29 cellular contexts compared by ENCODE assay signal in genomic region chr12:20510811-20511210, GRCh38.
"Had no signal": no experiment of that assay in that cellular context is flagged by ENCODE, and none has a peak within 500 bp of the region (broad histone marks: within the 10 kb centered on the region; RNA-seq: fewer than 3 reads in every experiment).

No MANE protein-coding gene starts in this region.

- DNase-seq: activated B cell treated with CpG ODN at 0.5 μM for 24 hours; activated CD4-positive, alpha-beta memory T cell treated with anti-CD3 and anti-CD28 coated beads for 36 hours; activated CD4-positive, alpha-beta T cell treated with anti-CD3 and anti-CD28 coated beads for 4 hours; activated CD4-positive, alpha-beta T cell treated with anti-CD3 and anti-CD28 coated beads, Interleukin-2, amount 10 ng/mL, durations not matched to agents 24 days and 14 days; activated CD4-positive, alpha-beta T cell treated with anti-CD3 and anti-CD28 coated beads, Interleukin-2, amount 50 U/mL, for 1 hour; activated CD4-positive, alpha-beta T cell treated with anti-CD3 and anti-CD28 coated beads, Interleukin-2, amount 50 U/mL, for 4 hours; activated CD4-positive, CD25-positive, alpha-beta regulatory T cell treated with anti-CD3 and anti-CD28 coated beads, Interleukin-2, amount 50 U/mL, for 72 hours; activated CD8-positive, alpha-beta memory T cell treated with anti-CD3 and anti-CD28 coated beads for 24 hours; activated CD8-positive, alpha-beta memory T cell treated with anti-CD3 and anti-CD28 coated beads, Interleukin-2, amount 10 ng/mL, durations not matched to agents 7 days and 5 days; activated CD8-positive, alpha-beta memory T cell treated with anti-CD3 and anti-CD28 coated beads, Interleukin-2, amount 50 U/mL, for 48 hours; activated CD8-positive, alpha-beta T cell treated with anti-CD3 and anti-CD28 coated beads, Interleukin-2, amount 10 ng/mL, durations not matched to agents 7 days and 5 days; activated effector memory CD4-positive, alpha-beta T cell treated with Interleukin-2 at 50 U/mL for 16 hours; activated gamma-delta T cell; activated naive CD4-positive, alpha-beta T cell treated with anti-CD3 and anti-CD28 coated beads, Interleukin-2, amount 10 ng/mL, durations not matched to agents 7 days and 5 days; activated naive CD4-positive, alpha-beta T cell treated with Interleukin-2 at 50 U/mL for 16 hours; activated naive CD8-positive, alpha-beta T cell treated with anti-CD3 and anti-CD28 coated beads, Interleukin-2, amount 10 ng/mL, durations not matched to agents 7 days and 5 days; activated naive CD8-positive, alpha-beta T cell treated with anti-CD3 and anti-CD28 coated beads, Interleukin-2, amount 50 U/mL, for 24 hours; activated T-cell treated with anti-CD3 and anti-CD28 coated beads, Interleukin-2, amount 50 U/mL, for 24 hours; activated T-cell treated with anti-CD3 and anti-CD28 coated beads, Interleukin-2, amount 50 U/mL, for 48 hours; amygdala; anterior cingulate cortex; caudate nucleus; cerebellar nuclear complex; T-helper 1 cell; T-helper 2 cell; T-helper 9 cell had no signal

- ATAC-seq: activated CD8-positive, alpha-beta memory T cell treated with anti-CD3 and anti-CD28 coated beads, Interleukin-2, amount 10 ng/mL, durations not matched to agents 7 days and 5 days; activated CD8-positive, alpha-beta T cell treated with anti-CD3 and anti-CD28 coated beads, Interleukin-2, amount 10 ng/mL, durations not matched to agents 7 days and 5 days; activated naive CD8-positive, alpha-beta T cell treated with anti-CD3 and anti-CD28 coated beads, Interleukin-2, amount 50 U/mL, for 24 hours had no signal

- H3K9me3 ChIP-seq: ascending aorta had no signal

- H3K36me3 ChIP-seq: ascending aorta, cardiac muscle cell had no signal

- H3K27ac ChIP-seq: cardiac muscle cell, VCaP had no signal

- H3K27me3 ChIP-seq: ascending aorta, cardiac muscle cell had no signal

- H3K4me3 ChIP-seq: ascending aorta, cardiac muscle cell had no signal
